9 cellular contexts compared by ENCODE assay signal in the genomic region with DNA sequence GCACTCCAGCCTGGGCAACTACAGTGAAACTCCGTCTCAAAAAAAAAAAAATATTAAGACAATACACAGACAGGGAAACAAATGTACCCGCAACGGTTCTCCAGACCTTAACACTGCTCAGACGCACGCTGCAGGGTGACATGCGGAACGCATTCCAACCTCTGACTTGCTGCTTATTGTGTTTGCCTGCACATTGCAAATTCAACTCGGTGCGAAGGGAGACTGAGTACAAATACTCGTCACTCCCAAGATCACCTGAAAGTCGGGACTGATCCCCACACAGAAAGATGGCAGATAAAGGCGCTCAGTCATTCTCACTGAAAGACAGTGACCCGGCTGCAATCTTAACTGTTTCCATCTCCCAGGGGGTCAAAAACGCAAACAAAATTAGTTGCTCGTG. TPM values are rescaled to one million over a fixed set of nuclear protein-coding genes. Genes with fewer than 3 reads are reported as not detected.
A peak's percentile ranks its signal among the peaks of the same experiment; 100 is the strongest.
DNase-seq lines count a peak whose midpoint lies in the region; ATAC-seq and TF ChIP-seq lines count a peak whose summit lies in the region.
"Had no signal": no experiment of that assay in that cellular context is flagged by ENCODE, and none has a peak within 500 bp of the region (broad histone marks: within the 10 kb centered on the region; RNA-seq: fewer than 3 reads in every experiment).

No MANE protein-coding gene starts in this region.

- H3K9me3 ChIP-seq in ovary = no peaks in the 10 kb centered on the region

- peaks cover 11% of the 10 kb centered on the region for H3K4me1 ChIP-seq in ovary (ENCODE audit: insufficient read depth)

- intact Hi-C loops in ovary (cut with DNase I) = loop anchor here in 1 of 4 donors (10.0 kb wide), 1 partner anchor 221 kb away; no protein-coding TSS in a partner anchor

- TF ChIP-seq EP300 in ovary (IDR thresholded peaks at IDR 0.05) = no peak

- no peaks in the 10 kb centered on the region for H3K36me3 ChIP-seq in ovary

- TF ChIP-seq POLR2A in ovary (IDR thresholded peaks at IDR 0.05) = no peak

- no peak for ATAC-seq in HG03175 (IDR thresholded peaks at IDR 0.05; ENCODE audit: unreplicated experiment)
- ATAC-seq in HG02973 (IDR thresholded peaks at IDR 0.05; ENCODE audit: unreplicated experiment) = no peak

- WGBS in ovary, 3 donors = 18 to 31% (median 26%) methylated on average over 15 of the region's 15 CpGs

- no peaks in the 10 kb centered on the region for H3K27me3 ChIP-seq in ovary

- no peak for TF ChIP-seq CTCF in epithelial cell of proximal tubule (conservative IDR thresholded peaks at IDR 0.05; ENCODE audit: low read depth, low read length)
- TF ChIP-seq CTCF in ovary (IDR thresholded peaks at IDR 0.05) = no peak

- peak overlapping the region; percentile 67 for H3K4me3 ChIP-seq in epithelial cell of proximal tubule (ENCODE audit: low read depth, low read length)
- peak overlapping the region; percentile 68 for H3K4me3 ChIP-seq in ovary

- DNase-seq in EH (ENCODE audit: low read depth) = peak; percentile 11
- peak; percentile 2 for DNase-seq in OCI-M1 (lab: John Stamatoyannopoulos, UW)
- DNase-seq in epithelial cell of proximal tubule (ENCODE audit: low read depth) = no peak
- DNase-seq in ovary = no peak
- DNase-seq in caudate nucleus (lab: John Stamatoyannopoulos, UW) = no peak
- DNase-seq in hypothalamus (lab: John Stamatoyannopoulos, UW) = no peak

- peak overlapping the region; percentile 79 to 91 for H3K27ac ChIP-seq in ovary
- no peak overlapping the region for H3K27ac ChIP-seq in caudate nucleus (ENCODE audit: low read depth, low read length)

RNA-seq across cellular contexts. Expression of a gene that starts 0.8 kb away (rescaled TPM):
- total RNA-seq in epithelial cell of proximal tubule = 57.3 and 76.2 TPM in 2 replicates
- 10 to 100 TPM; 28.4 to 70.9 (median 62.8) TPM for total RNA-seq in ovary
- polyA plus RNA-seq in ovary = 10 to 100 TPM; 16.3 to 31.0 TPM

RNA-seq across cellular contexts. Expression of a gene that starts 14.7 kb away (rescaled TPM):
- total RNA-seq in epithelial cell of proximal tubule (not detected in 2 replicates), ovary (under 1 TPM in 2 of 7 donors, not detected in 5; 0.15 to 0.40 TPM)
- under 1 TPM in 1 of 2 donors, not detected in 1; 0.05 TPM for polyA plus RNA-seq in ovary
- total RNA-seq: lung microvascular endothelial cell had no signal

RNA-seq across cellular contexts. Expression of a gene that starts 19.1 kb away (rescaled TPM):
- total RNA-seq in epithelial cell of proximal tubule = 33.5 and 45.9 TPM in 2 replicates
- 10 to 100 TPM in 6 of 7 donors, 1 to 10 TPM in 1; 9.9 to 36.8 (median 32.8) TPM for total RNA-seq in ovary
- 10 to 100 TPM in 1 of 2 donors, under 1 TPM in 1; 0.27 to 31.7 TPM for polyA plus RNA-seq in ovary

RNA-seq across cellular contexts. Expression of a gene that starts 29.7 kb away (rescaled TPM):
- total RNA-seq in epithelial cell of proximal tubule = not detected in 2 replicates
- total RNA-seq in ovary = 1 to 10 TPM; 1.3 to 3.5 (median 2.0) TPM
- 1 to 10 TPM in 1 of 2 donors, not detected in 1; 1.1 TPM for polyA plus RNA-seq in ovary

RNA-seq across cellular contexts. Expression of a gene that starts 43.2 kb away (rescaled TPM):
- total RNA-seq in epithelial cell of proximal tubule (not detected in 2 replicates), ovary (under 1 TPM in 1 of 7 donors, not detected in 6; 0.62 TPM)
- under 1 TPM in 1 of 2 donors, not detected in 1; 0.08 TPM for polyA plus RNA-seq in ovary
- total RNA-seq: lung microvascular endothelial cell had no signal

Comparison
In these comparisons a context has a peak if more than half of its experiments do, and no peak if none do; other contexts are left out.
1. DNase-seq: peak in EH (single experiment) and OCI-M1 (single experiment); none in epithelial cell of proximal tubule (single experiment), ovary (0 of 5), caudate nucleus (0 of 61) and hypothalamus (0 of 51).